Comparison of ENCODE assay signal across 24 cellular contexts in the genomic region with DNA sequence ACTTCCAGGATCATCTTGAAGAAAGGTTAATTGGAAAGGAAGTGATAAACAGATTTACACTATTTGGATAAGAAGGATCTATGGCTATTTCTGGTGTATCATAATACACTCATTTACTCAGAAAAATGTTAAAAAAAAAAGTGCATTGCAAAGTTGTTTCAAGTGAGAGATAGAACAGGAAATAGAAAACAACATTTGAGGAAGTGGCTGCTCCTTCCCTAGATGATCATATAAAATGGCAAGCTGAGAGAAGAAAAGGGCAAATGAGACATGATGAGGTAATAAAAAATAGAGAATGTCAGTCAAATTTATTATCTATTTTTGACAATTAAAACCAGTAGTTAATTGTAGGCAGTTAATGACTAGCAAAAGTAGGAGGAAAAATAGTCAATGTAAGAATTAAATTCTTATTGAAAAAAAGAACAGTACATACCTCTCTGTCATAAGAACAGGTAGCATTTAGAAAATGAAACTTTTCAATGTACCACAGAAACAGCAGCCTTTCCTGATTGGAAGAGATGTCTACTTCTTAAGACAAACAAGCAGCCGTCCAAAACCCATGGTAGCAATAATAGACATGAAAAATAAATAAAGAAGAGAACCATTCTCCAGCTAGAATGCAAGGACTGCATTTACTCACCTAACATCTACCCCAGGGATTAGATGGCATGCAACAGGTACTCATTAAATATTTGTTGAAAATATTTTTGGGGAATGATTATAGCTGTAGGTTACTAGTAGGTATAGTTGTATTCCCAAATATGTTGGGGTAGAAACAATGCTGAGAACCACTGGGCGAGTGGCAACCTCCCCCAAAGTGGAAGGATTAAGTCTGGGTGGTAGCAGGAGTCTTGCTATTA.
DNase-seq lines count a peak whose midpoint lies in the region; ATAC-seq, FAIRE-seq and TF ChIP-seq lines count a peak whose summit lies in the region.
"Had no signal": no experiment of that assay in that cellular context is flagged by ENCODE, and none has a peak within 500 bp of the region (broad histone marks: within the 10 kb centered on the region; RNA-seq: fewer than 3 reads in every experiment).

No MANE protein-coding gene starts in this region.

- peaks cover 5% of the 10 kb centered on the region for H3K27me3 Mint-ChIP-seq in activated naive CD8-positive, alpha-beta T cell treated with anti-CD3 and anti-CD28 coated beads, Interleukin-2, amount 10 ng/mL, durations not matched to agents 7 days and 5 days
- H3K27me3 Mint-ChIP-seq in nephron progenitor cell (ENCODE audit: low read depth, poor library complexity) = peaks cover 9% of the 10 kb centered on the region
- H3K27me3 Mint-ChIP-seq in stimulated activated memory B cell treated with anti-CD40 and anti-IgM and Interleukin-4, amounts not matched to agents 10 μg/mL and 1 μg/mL and 100 μg/mL, for 72 hours = peaks cover 37% of the 10 kb centered on the region

- H3K4me1 Mint-ChIP-seq in activated naive CD8-positive, alpha-beta T cell treated with anti-CD3 and anti-CD28 coated beads, Interleukin-2, amount 10 ng/mL, durations not matched to agents 7 days and 5 days = peaks cover 11% of the 10 kb centered on the region
- peaks cover 9% of the 10 kb centered on the region for H3K4me1 Mint-ChIP-seq in nephron progenitor cell
- peaks cover 11% of the 10 kb centered on the region for H3K4me1 Mint-ChIP-seq in stimulated activated memory B cell treated with anti-CD40 and anti-IgM and Interleukin-4, amounts not matched to agents 10 μg/mL and 1 μg/mL and 100 μg/mL, for 72 hours

- H3K27ac Mint-ChIP-seq in activated naive CD8-positive, alpha-beta T cell treated with anti-CD3 and anti-CD28 coated beads, Interleukin-2, amount 10 ng/mL, durations not matched to agents 7 days and 5 days = peak overlapping the region; percentile 61
- H3K27ac Mint-ChIP-seq in nephron progenitor cell = no peak overlapping the region
- no peak overlapping the region for H3K27ac Mint-ChIP-seq in stimulated activated memory B cell treated with anti-CD40 and anti-IgM and Interleukin-4, amounts not matched to agents 10 μg/mL and 1 μg/mL and 100 μg/mL, for 72 hours
- H3K27ac Mint-ChIP-seq: activated T-helper 17 cell treated with anti-CD3 and anti-CD28 coated beads, Interleukin-2, amount 50 U/mL, for 72 hours had no signal

- POLR2A ChIA-PET in activated naive CD8-positive, alpha-beta T cell treated with anti-CD3 and anti-CD28 coated beads, Interleukin-2, amount 10 ng/mL, durations not matched to agents 7 days and 5 days (lab: Charles Lee) = no interaction called here

- DNase-seq in NOMO-1 (lab: John Stamatoyannopoulos, UW; ENCODE audit: unreplicated experiment in 2 of 2) (peak; percentile 11 to 33), NOMO-1 treated with dmso at 0.1 percent for 144 hours (lab: John Stamatoyannopoulos, UW; ENCODE audit: unreplicated experiment) (no peak), D721Med (ENCODE audit: insufficient read length, low spot score) (no peak), NAMALWA (ENCODE audit: low spot score) (peak; percentile 38), nephron progenitor cell (no peak)
- no peak for DNase-seq in activated naive CD8-positive, alpha-beta T cell treated with anti-CD3 and anti-CD28 coated beads, Interleukin-2, amount 10 ng/mL, durations not matched to agents 7 days and 5 days
- DNase-seq: anterior cingulate cortex; Calu3; caudate nucleus; foreskin keratinocyte; hippocampal formation; mucosa of descending colon; NCI-H1092; NCI-H1930; NCI-H345; stimulated activated CD4-positive, alpha-beta T cell treated with anti-CD3 and anti-CD28 coated beads, Interleukin-4, amount 100 ng/mL, for 24 hours; upper lobe of left lung had no signal

- peak; percentile 16 for FAIRE-seq in D721Med (lab: Jason Lieb, UNC)
- FAIRE-seq: G401.6, islet of Langerhans, RCC 7860 had no signal

- no peak for ATAC-seq in activated naive CD8-positive, alpha-beta T cell treated with anti-CD3 and anti-CD28 coated beads, Interleukin-2, amount 10 ng/mL, durations not matched to agents 7 days and 5 days (ENCODE audit: low read depth)
- ATAC-seq in stimulated activated memory B cell treated with anti-CD40 and anti-IgM and Interleukin-4, amounts not matched to agents 10 μg/mL and 1 μg/mL and 100 μg/mL, for 72 hours = no peak
- no peak for ATAC-seq in HG02678 (IDR thresholded peaks at IDR 0.05; ENCODE audit: unreplicated experiment)
- ATAC-seq: activated CD4-positive, CD25-positive, alpha-beta regulatory T cell treated with anti-CD3 and anti-CD28 coated beads, Interleukin-2, amount 50 U/mL, for 24 hours; activated T-helper 17 cell treated with anti-CD3 and anti-CD28 coated beads, Interleukin-2, amount 50 U/mL, for 72 hours; foreskin keratinocyte; mucosa of descending colon had no signal

- H3K36me3 Mint-ChIP-seq in activated naive CD8-positive, alpha-beta T cell treated with anti-CD3 and anti-CD28 coated beads, Interleukin-2, amount 10 ng/mL, durations not matched to agents 7 days and 5 days = peaks cover 11% of the 10 kb centered on the region
- H3K36me3 Mint-ChIP-seq in nephron progenitor cell (ENCODE audit: low read depth) = no peaks in the 10 kb centered on the region
- H3K36me3 Mint-ChIP-seq in stimulated activated memory B cell treated with anti-CD40 and anti-IgM and Interleukin-4, amounts not matched to agents 10 μg/mL and 1 μg/mL and 100 μg/mL, for 72 hours = no peaks in the 10 kb centered on the region

- H3K4me3 Mint-ChIP-seq in activated naive CD8-positive, alpha-beta T cell treated with anti-CD3 and anti-CD28 coated beads, Interleukin-2, amount 10 ng/mL, durations not matched to agents 7 days and 5 days = peak overlapping the region; percentile 54
- no peak overlapping the region for H3K4me3 Mint-ChIP-seq in nephron progenitor cell
- H3K4me3 Mint-ChIP-seq in stimulated activated memory B cell treated with anti-CD40 and anti-IgM and Interleukin-4, amounts not matched to agents 10 μg/mL and 1 μg/mL and 100 μg/mL, for 72 hours = no peak overlapping the region
- H3K4me3 Mint-ChIP-seq: activated T-helper 17 cell treated with anti-CD3 and anti-CD28 coated beads, Interleukin-2, amount 50 U/mL, for 72 hours had no signal

- no peak for TF ChIP-seq CTCF in D721Med (IDR thresholded peaks at IDR 0.05; ENCODE audit: insufficient read depth, missing control alignments)
- no peak for TF ChIP-seq CTCF in nephron progenitor cell (IDR thresholded peaks at IDR 0.05)

- peaks cover 6% of the 10 kb centered on the region for H3K9me3 Mint-ChIP-seq in activated naive CD8-positive, alpha-beta T cell treated with anti-CD3 and anti-CD28 coated beads, Interleukin-2, amount 10 ng/mL, durations not matched to agents 7 days and 5 days
- H3K9me3 Mint-ChIP-seq in nephron progenitor cell = no peaks in the 10 kb centered on the region
- H3K9me3 Mint-ChIP-seq in stimulated activated memory B cell treated with anti-CD40 and anti-IgM and Interleukin-4, amounts not matched to agents 10 μg/mL and 1 μg/mL and 100 μg/mL, for 72 hours = no peaks in the 10 kb centered on the region
- H3K9me3 Mint-ChIP-seq: activated T-helper 17 cell treated with anti-CD3 and anti-CD28 coated beads, Interleukin-2, amount 50 U/mL, for 72 hours had no signal

Comparison
In these comparisons a context has a peak if more than half of its experiments do, and no peak if none do; other contexts are left out.
1. DNase-seq: peak in NOMO-1 (2 of 2) and NAMALWA (single experiment); none in NOMO-1 treated with dmso at 0.1 percent for 144 hours (single experiment), D721Med (single experiment), activated naive CD8-positive, alpha-beta T cell treated with anti-CD3 and anti-CD28 coated beads, Interleukin-2, amount 10 ng/mL, durations not matched to agents 7 days and 5 days (single experiment) and nephron progenitor cell (single experiment).